In the genomic region with DNA sequence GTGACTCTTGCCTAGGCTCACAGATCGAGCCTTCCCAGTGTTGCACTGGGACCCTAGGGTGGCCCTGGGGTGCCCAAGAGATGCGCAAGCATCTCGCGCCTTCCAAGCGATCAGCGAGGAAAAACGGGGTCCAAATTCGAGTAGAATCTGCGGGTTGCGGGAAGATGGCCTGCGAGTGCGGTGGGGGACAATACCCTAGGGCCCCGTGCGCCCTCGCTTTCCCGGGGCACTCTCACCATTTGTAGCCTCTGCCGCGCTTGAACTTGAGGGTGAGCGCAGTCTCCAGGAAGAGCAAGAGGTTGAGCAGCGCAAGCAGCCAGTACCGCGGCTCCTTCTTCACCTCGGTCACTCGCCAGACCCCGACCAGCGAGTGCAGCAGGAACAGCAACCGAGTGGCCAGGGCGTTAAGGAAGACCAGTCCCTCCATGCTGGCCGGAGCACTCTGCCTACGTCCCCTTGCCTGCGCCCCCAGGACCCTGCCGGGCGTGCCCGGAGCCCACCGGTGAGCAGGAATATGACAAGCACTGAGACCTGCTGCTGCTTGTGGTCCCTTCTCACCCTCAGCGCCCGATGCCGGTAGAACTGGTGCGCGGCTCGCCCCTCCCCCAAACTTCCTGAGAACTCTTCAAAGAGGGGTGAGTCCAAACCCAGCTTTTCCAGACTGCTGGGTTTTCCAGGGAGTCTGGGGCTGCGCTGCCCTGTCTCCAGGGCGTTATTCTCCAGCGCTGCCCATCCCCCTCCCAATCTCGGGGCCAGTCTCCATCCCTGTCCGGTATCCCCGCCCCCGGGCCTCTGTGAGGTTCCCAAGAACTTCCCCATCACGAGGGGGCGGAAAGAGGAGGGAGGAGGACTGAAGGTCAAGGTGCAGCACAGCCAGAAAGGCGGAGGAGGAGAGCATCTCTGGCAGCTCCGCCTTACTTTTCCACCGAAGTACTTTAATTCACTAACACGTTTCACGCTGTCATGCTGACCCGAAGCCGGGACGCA, we compare ENCODE assay signal across 8 cellular contexts. TPM values are rescaled to one million over a fixed set of nuclear protein-coding genes. Genes with fewer than 3 reads are reported as not detected.
DNase-seq lines count a peak whose midpoint lies in the region; ATAC-seq and TF ChIP-seq lines count a peak whose summit lies in the region.

TMEM26 (minus strand) TSS at position 727 of the 987 bp plus-strand sequence; CDS start at position 427, 300 bp downstream.

- H3K9me3 ChIP-seq in heart left ventricle = no peaks in the 10 kb centered on the region
- H3K9me3 ChIP-seq in ovary = no peaks in the 10 kb centered on the region

- no peaks in the 10 kb centered on the region for H3K36me3 ChIP-seq in heart left ventricle
- no peaks in the 10 kb centered on the region for H3K36me3 ChIP-seq in ovary

- H3K27me3 ChIP-seq in heart left ventricle = peaks cover 0 to 32% (median 10%) of the 10 kb centered on the region in 9 donors
- no peaks in the 10 kb centered on the region for H3K27me3 ChIP-seq in ovary

- ATAC-seq in heart left ventricle (peak; percentile 39 to 61 (median 52)), HG02623 (IDR thresholded peaks at IDR 0.05; ENCODE audit: unreplicated experiment) (no peak), HG03571 (IDR thresholded peaks at IDR 0.05; ENCODE audit: unreplicated experiment) (no peak)

- H3K27ac ChIP-seq in heart left ventricle (peak within 1 kb of the TSS in 7 of 12 donors; percentile 23 to 53 (median 32)), ovary (peak within 1 kb of the TSS in 1 of 2 donors; percentile 21)

- TF ChIP-seq POLR2A in heart left ventricle (IDR thresholded peaks at IDR 0.05) (no peak), ovary (IDR thresholded peaks at IDR 0.05) (no peak)

- TF ChIP-seq CTCF in WI38 (IDR thresholded peaks at IDR 0.05; ENCODE audit: low read depth, low read length) = no peak
- no peak for TF ChIP-seq CTCF in heart left ventricle (IDR thresholded peaks at IDR 0.05)
- TF ChIP-seq CTCF in ovary (IDR thresholded peaks at IDR 0.05) = no peak

- peak within 1 kb of the TSS; percentile 61 for H3K4me3 ChIP-seq in WI38 (ENCODE audit: low read depth, low read length)
- H3K4me3 ChIP-seq in heart left ventricle = peak within 1 kb of the TSS; percentile 29 to 74 (median 58)
- H3K4me3 ChIP-seq in ovary = peak within 1 kb of the TSS; percentile 49

- WGBS in heart left ventricle, 4 donors = 2 to 3% (median 2%) methylated on average over 22 to 58 of the region's 58 CpGs
- WGBS in ovary, 3 donors = 1 to 2% (median 2%) methylated on average over 57 to 58 of the region's 58 CpGs

- TF ChIP-seq EP300 in ovary (IDR thresholded peaks at IDR 0.05) = no peak

- intact Hi-C loops in heart left ventricle (cut with DNase I) = no loop called here
- intact Hi-C loops in ovary (cut with DNase I) = no loop called here

- DNase-seq in DMS114 treated with DMSO at 0.1 percent for 48 hours (lab: John Stamatoyannopoulos, UW; ENCODE audit: unreplicated experiment) (peak; percentile 70), heart left ventricle (peak; percentile 15 to 64 (median 48)), ovary (peak; percentile 68 to 85 (median 79)), cerebellar nuclear complex (lab: John Stamatoyannopoulos, UW) (no peak), SIG-M5 (lab: John Stamatoyannopoulos, UW) (no peak)

- H3K4me1 ChIP-seq in heart left ventricle (peaks cover 0 to 32% (median 7%) of the 10 kb centered on the region in 12 donors), ovary (ENCODE audit: insufficient read depth) (peaks cover 4% of the 10 kb centered on the region)

RNA-seq across cellular contexts. Expression of gene TMEM26, which starts in this region (rescaled TPM):
- total RNA-seq in heart left ventricle = 1 to 10 TPM in 1 of 9 donors, under 1 TPM in 8; 0.16 to 1.1 (median 0.35) TPM
- under 1 TPM; 0.07 to 0.30 TPM for polyA plus RNA-seq in heart left ventricle
- 1 to 10 TPM in 4 of 7 donors, under 1 TPM in 3; 0.12 to 2.9 (median 1.1) TPM for total RNA-seq in ovary
- polyA plus RNA-seq in ovary = 1 to 10 TPM in 1 of 2 donors, under 1 TPM in 1; 0.35 to 2.6 TPM

Comparison
In these comparisons a context has a peak if more than half of its experiments do, and no peak if none do; other contexts are left out.
1. DNase-seq: peak in DMS114 treated with DMSO at 0.1 percent for 48 hours (single experiment), heart left ventricle (5 of 5) and ovary (5 of 5); none in cerebellar nuclear complex (0 of 2) and SIG-M5 (single experiment).
2. ATAC-seq: peak in heart left ventricle (4 of 4); none in HG02623 (single experiment) and HG03571 (single experiment).
3. Peak in every context shown above with its lines, with median percentiles within 50 percentile points of each other: H3K4me3 ChIP-seq.